In genomic region chr5:43556857-43557593, GRCh38 we compare ENCODE assay signal across 8 cellular contexts. TPM values are rescaled to one million over a fixed set of nuclear protein-coding genes. Genes with fewer than 3 reads are reported as not detected.
DNase-seq lines count a peak whose midpoint lies in the region; ATAC-seq and TF ChIP-seq lines count a peak whose summit lies in the region.

PAIP1 (minus strand) TSS chr5:43557077; CDS start chr5:43556846, 231 bp downstream.

- H3K27me3 Mint-ChIP-seq in T-helper 17 cell = peaks cover 15% of the 10 kb centered on the region

- no peaks in the 10 kb centered on the region for H3K4me1 ChIP-seq in right cardiac atrium (ENCODE audit: control insufficient read depth, insufficient read depth, low read length)
- H3K4me1 ChIP-seq in rectal smooth muscle tissue (ENCODE audit: control insufficient read depth, insufficient read depth, low read length) = peaks cover 9% of the 10 kb centered on the region
- H3K4me1 ChIP-seq in aorta (ENCODE audit: control insufficient read depth in 1 of 2, insufficient read depth in 2 of 2, low read length in 2 of 2) = peaks cover 0 to 8% of the 10 kb centered on the region in 2 donors

- H3K27me3 ChIP-seq in right cardiac atrium (ENCODE audit: control insufficient read depth, insufficient read depth) (no peaks in the 10 kb centered on the region), rectal smooth muscle tissue (ENCODE audit: control insufficient read depth, insufficient read depth, low read length) (no peaks in the 10 kb centered on the region), aorta (ENCODE audit: control insufficient read depth in 1 of 2, insufficient read depth in 2 of 2, low read length in 1 of 2) (no peaks in the 10 kb centered on the region)

- peak within 1 kb of the TSS; percentile 96 for H3K27ac Mint-ChIP-seq in T-helper 17 cell

- H3K27ac ChIP-seq in angular gyrus (ENCODE audit: low read depth, low read length) = peak within 1 kb of the TSS; percentile 83
- peak within 1 kb of the TSS; percentile 85 for H3K27ac ChIP-seq in right cardiac atrium (ENCODE audit: low read length)
- H3K27ac ChIP-seq in rectal smooth muscle tissue (ENCODE audit: low read depth, low read length) = peak within 1 kb of the TSS; percentile 92
- peak within 1 kb of the TSS; percentile 51 to 99 for H3K27ac ChIP-seq in aorta (ENCODE audit: low read depth in 1 of 2, low read length in 2 of 2)

- H3K4me3 ChIP-seq in right cardiac atrium (ENCODE audit: low read length) = peak within 1 kb of the TSS; percentile 73
- peak within 1 kb of the TSS; percentile 89 for H3K4me3 ChIP-seq in rectal smooth muscle tissue (ENCODE audit: low read length)
- peak within 1 kb of the TSS; percentile 73 to 100 for H3K4me3 ChIP-seq in aorta (ENCODE audit: low read length in 2 of 2)

- H3K36me3 ChIP-seq in rectal smooth muscle tissue (ENCODE audit: control insufficient read depth, insufficient read depth, low read length) (no peaks in the 10 kb centered on the region), aorta (ENCODE audit: control insufficient read depth in 1 of 2, insufficient read depth in 2 of 2, low read length in 1 of 2) (no peaks in the 10 kb centered on the region)

- ATAC-seq in HG02763 (IDR thresholded peaks at IDR 0.05; ENCODE audit: unreplicated experiment) (peak; percentile 77), T-helper 17 cell (peak; percentile 87), right cardiac atrium (peak; percentile 93 to 96), aorta (ENCODE audit: low FRiP score) (peak; percentile 96)

- H3K4me3 Mint-ChIP-seq in T-helper 17 cell = peak within 1 kb of the TSS; percentile 90

- intact Hi-C loops in right cardiac atrium (cut with DNase I) (loop anchor here in 2 of 4 donors (5.0 to 10.0 kb wide), 3 partner anchors 45 to 78 kb away; partner anchors contain the start of gene NNT (in 2 of the 2)), aorta (cut with DNase I) (loop anchor here (2.0 to 5.0 kb wide), 3 partner anchors 40 to 72 kb away; partner anchors contain the start of genes NNT (in 2 of the 2) and C5orf34 (in 1 of the 2))

- WGBS in right cardiac atrium = 1% methylated on average over 82 of the region's 82 CpGs
- 1% methylated on average over 60 to 82 of the region's 82 CpGs for WGBS in aorta, 2 donors

- peaks cover 2% of the 10 kb centered on the region for H3K36me3 Mint-ChIP-seq in T-helper 17 cell (ENCODE audit: low read depth)

- TF ChIP-seq CTCF in GM13977 (IDR thresholded peaks at IDR 0.05; ENCODE audit: extremely low read depth, insufficient read depth, missing control alignments) = peak; percentile 82

- H3K9ac ChIP-seq in rectal smooth muscle tissue (ENCODE audit: low read length) = peak within 1 kb of the TSS; percentile 94

- DNase-seq in GM13977 (ENCODE audit: low spot score) = peak; percentile 95
- DNase-seq in NCI-H128 (lab: John Stamatoyannopoulos, UW; ENCODE audit: unreplicated experiment) = peak; percentile 64
- DNase-seq in T-helper 17 cell = peak; percentile 75 to 78 (median 77)
- DNase-seq in right cardiac atrium = peak; percentile 87 to 94 (median 93)
- peak; percentile 89 to 95 for DNase-seq in aorta

- in situ Hi-C loops in GM13977 (cut with MboI; ENCODE audit: low pct_unique_long_range_greater_than_20kb, low sequenced_read_pairs, unreplicated experiment) = no loop called here

- peaks cover 11% of the 10 kb centered on the region for H3K4me1 Mint-ChIP-seq in T-helper 17 cell

- no peaks in the 10 kb centered on the region for H3K9me3 ChIP-seq in T-helper 17 cell (ENCODE audit: control insufficient read depth, low read length, poor library complexity, severe bottlenecking)
- no peaks in the 10 kb centered on the region for H3K9me3 ChIP-seq in right cardiac atrium (ENCODE audit: control insufficient read depth, low read length)
- H3K9me3 ChIP-seq in aorta (ENCODE audit: control insufficient read depth, low read length) = no peaks in the 10 kb centered on the region

RNA-seq across cellular contexts. Expression of gene PAIP1, which starts in this region (rescaled TPM):
- 10 to 100 TPM; 23.7 to 29.4 TPM for total RNA-seq in T-helper 17 cell
- 100 to 1,000 TPM in 2 of 4 donors, 10 to 100 TPM in 2; 84.2 to 108 (median 101) TPM for total RNA-seq in right cardiac atrium
- polyA plus RNA-seq in right cardiac atrium = 68.4 TPM
- 10 to 100 TPM; 63.5 to 65.8 TPM for total RNA-seq in aorta
- 10 to 100 TPM; 58.6 to 62.8 TPM for polyA plus RNA-seq in aorta

Comparison
In these comparisons a context has a peak if more than half of its experiments do, and no peak if none do; other contexts are left out.
1. Peak in every context shown above with its lines: DNase-seq, ATAC-seq, H3K4me3 ChIP-seq and H3K27ac ChIP-seq.